Comparison of ENCODE assay signal across 25 cellular contexts in the genomic region with DNA sequence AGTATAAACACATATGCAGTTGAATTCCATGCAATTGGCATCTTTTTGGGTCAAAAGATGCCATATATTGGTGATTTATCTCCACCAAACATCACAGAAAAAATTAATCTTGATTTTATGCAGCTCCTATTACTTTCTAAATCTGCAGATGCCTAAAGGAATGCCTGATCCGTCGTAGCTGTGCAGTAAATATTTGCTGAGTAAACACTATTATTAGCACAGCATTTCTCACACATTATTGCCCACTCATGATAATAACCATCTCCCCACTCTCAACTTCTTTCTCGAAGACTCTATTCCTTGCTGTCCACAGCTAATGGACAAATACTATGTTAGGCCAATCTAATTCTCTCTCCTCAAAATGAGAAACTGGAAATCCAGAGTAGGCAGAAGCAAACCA.
"Had no signal": no experiment of that assay in that cellular context is flagged by ENCODE, and none has a peak within 500 bp of the region (broad histone marks: within the 10 kb centered on the region; RNA-seq: fewer than 3 reads in every experiment).

No MANE protein-coding gene starts in this region.

- H3K4me3 ChIP-seq: colonic mucosa, esophagus squamous epithelium, gastrocnemius medialis, heart right ventricle, left lung, lower lobe of right lung, mucosa of descending colon had no signal

- H3K27ac ChIP-seq: colonic mucosa, epithelial cell of prostate, esophagus squamous epithelium, gastrocnemius medialis, heart right ventricle, left lung, lower lobe of right lung had no signal

- H3K36me3 ChIP-seq: colonic mucosa, esophagus squamous epithelium, gastrocnemius medialis, heart right ventricle, left lung, lower lobe of right lung had no signal

- H3K27me3 ChIP-seq: colonic mucosa, esophagus squamous epithelium, gastrocnemius medialis, heart right ventricle, left lung had no signal

- H3K4me1 ChIP-seq: colonic mucosa, esophagus squamous epithelium, gastrocnemius medialis, heart right ventricle, left lung, lower lobe of right lung had no signal

- FAIRE-seq: endometrium, keratinocyte had no signal

- DNase-seq: colonic mucosa; cortex of kidney; effector CD8-positive, alpha-beta T cell; effector memory CD8-positive, alpha-beta T cell; endodermal cell; erythroblast; esophagus squamous epithelium; foreskin fibroblast; foreskin melanocyte; gastrocnemius medialis; glutamatergic neuron; head of caudate nucleus; heart right ventricle; hippocampal formation; left cardiac atrium; left lung; left ventricle myocardium superior; lower lobe of right lung; mesenchymal stem cell; mucosa of descending colon; naive thymus-derived CD4-positive, alpha-beta T cell had no signal

- ATAC-seq: effector memory CD8-positive, alpha-beta T cell; esophagus mucosa; gastrocnemius medialis; heart right ventricle; left cardiac atrium; left lung; left ventricle myocardium superior; lower lobe of right lung; mucosa of descending colon; naive thymus-derived CD4-positive, alpha-beta T cell had no signal

- H3K9me3 ChIP-seq: colonic mucosa, esophagus squamous epithelium, gastrocnemius medialis, heart right ventricle, left lung, lower lobe of right lung, mucosa of descending colon had no signal
